Comparison of ENCODE assay signal across 1 cellular context in genomic region chr1:12019858-12020509, GRCh38.
TF ChIP-seq lines count a peak whose summit lies in the region.

No MANE protein-coding gene starts in this region.

TF ChIP-seq in IMR-90, 13 proteins besides CTCF, POLR2A, EP300 and RAD21 (continued from another document):
- TF ChIP-seq, protein P1, sequence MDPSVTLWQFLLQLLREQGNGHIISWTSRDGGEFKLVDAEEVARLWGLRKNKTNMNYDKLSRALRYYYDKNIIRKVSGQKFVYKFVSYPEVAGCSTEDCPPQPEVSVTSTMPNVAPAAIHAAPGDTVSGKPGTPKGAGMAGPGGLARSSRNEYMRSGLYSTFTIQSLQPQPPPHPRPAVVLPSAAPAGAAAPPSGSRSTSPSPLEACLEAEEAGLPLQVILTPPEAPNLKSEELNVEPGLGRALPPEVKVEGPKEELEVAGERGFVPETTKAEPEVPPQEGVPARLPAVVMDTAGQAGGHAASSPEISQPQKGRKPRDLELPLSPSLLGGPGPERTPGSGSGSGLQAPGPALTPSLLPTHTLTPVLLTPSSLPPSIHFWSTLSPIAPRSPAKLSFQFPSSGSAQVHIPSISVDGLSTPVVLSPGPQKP (IDR thresholded peaks at IDR 0.05; ENCODE audit: borderline replicate concordance, low read depth, low read length) = no peak
- TF ChIP-seq BHLHE40 (IDR thresholded peaks at IDR 0.05; ENCODE audit: low read depth, low read length) (no peak), CHD1 (IDR thresholded peaks at IDR 0.05; ENCODE audit: low read depth, low read length) (no peak), MAFK (IDR thresholded peaks at IDR 0.05; ENCODE audit: low read depth, low read length) (no peak), MXI1 (IDR thresholded peaks at IDR 0.05; ENCODE audit: borderline replicate concordance, low read depth, low read length) (no peak), USF2 (IDR thresholded peaks at IDR 0.05; ENCODE audit: low read depth, low read length) (no peak), NFE2L2 (IDR thresholded peaks at IDR 0.05; ENCODE audit: low read depth, low read length) (no peak), CEBPB (IDR thresholded peaks at IDR 0.05; ENCODE audit: low read depth, low read length) (no peak), RFX5 (IDR thresholded peaks at IDR 0.05; ENCODE audit: low read depth, low read length) (no peak)
